ENCODE assay signal across 15 cellular contexts in the genomic region with DNA sequence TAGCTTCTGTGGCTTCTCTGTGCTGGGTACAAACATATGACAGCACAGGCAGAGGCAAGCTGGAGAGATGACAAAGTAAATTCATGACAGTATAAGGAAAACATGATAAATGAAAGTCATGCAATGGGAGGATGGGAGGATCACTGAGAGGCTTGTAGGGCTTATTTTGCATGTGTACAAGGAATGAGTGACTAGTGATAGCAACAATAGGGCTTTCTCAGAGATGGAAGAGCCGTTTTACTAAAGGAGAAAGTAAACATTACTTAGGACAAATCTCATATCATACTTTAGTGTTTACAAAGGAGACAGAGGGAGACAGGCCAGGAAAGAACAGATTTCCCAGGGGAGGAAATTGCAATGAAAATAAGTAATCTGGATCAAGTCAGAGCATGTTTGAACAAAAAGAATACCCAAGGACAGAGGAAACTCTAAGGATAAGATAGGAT.
DNase-seq lines count a peak whose midpoint lies in the region; FAIRE-seq and TF ChIP-seq lines count a peak whose summit lies in the region.
"Had no signal": no experiment of that assay in that cellular context is flagged by ENCODE, and none has a peak within 500 bp of the region (broad histone marks: within the 10 kb centered on the region; RNA-seq: fewer than 3 reads in every experiment).

No MANE protein-coding gene starts in this region.

- TF ChIP-seq CTCF in breast epithelium (IDR thresholded peaks at IDR 0.05) (no peak), MCF 10A (IDR thresholded peaks at IDR 0.05; ENCODE audit: unreplicated experiment) (no peak), choroid plexus epithelial cell (conservative IDR thresholded peaks at IDR 0.05; ENCODE audit: low read depth, low read length) (no peak), right atrium auricular region (IDR thresholded peaks at IDR 0.05) (no peak)

- CTCF ChIA-PET in MCF 10A (lab: Yijun Ruan, JAX), result no interaction called here

- no peaks in the 10 kb centered on the region for H3K36me3 Mint-ChIP-seq in MCF 10A (ENCODE audit: insufficient read depth, unreplicated experiment)
- H3K36me3 Mint-ChIP-seq: activated CD8-positive, alpha-beta memory T cell treated with anti-CD3 and anti-CD28 coated beads, Interleukin-2, amount 10 ng/mL, durations not matched to agents 7 days and 5 days; activated naive CD4-positive, alpha-beta T cell treated with anti-CD3 and anti-CD28 coated beads, Interleukin-2, amount 50 U/mL, for 24 hours had no signal

- intact Hi-C loops in breast epithelium (cut with DNase I; ENCODE audit: low total_unique reads) (loop anchor here (5.0 kb wide), 1 partner anchor 76 kb away; no protein-coding TSS in a partner anchor), MCF 10A (cut with micrococcal nuclease) (no loop called here)

- H3K4me1 Mint-ChIP-seq in MCF 10A (ENCODE audit: insufficient read depth, unreplicated experiment), result no peaks in the 10 kb centered on the region
- H3K4me1 Mint-ChIP-seq: activated CD8-positive, alpha-beta memory T cell treated with anti-CD3 and anti-CD28 coated beads, Interleukin-2, amount 10 ng/mL, durations not matched to agents 7 days and 5 days; activated naive CD4-positive, alpha-beta T cell treated with anti-CD3 and anti-CD28 coated beads, Interleukin-2, amount 50 U/mL, for 24 hours; neural crest cell had no signal

- no peak overlapping the region for H3K4me3 Mint-ChIP-seq in MCF 10A (ENCODE audit: unreplicated experiment)
- H3K4me3 Mint-ChIP-seq: activated CD8-positive, alpha-beta memory T cell treated with anti-CD3 and anti-CD28 coated beads, Interleukin-2, amount 10 ng/mL, durations not matched to agents 7 days and 5 days; activated naive CD4-positive, alpha-beta T cell treated with anti-CD3 and anti-CD28 coated beads, Interleukin-2, amount 50 U/mL, for 24 hours; neural crest cell had no signal

- H3K36me3 ChIP-seq in breast epithelium (no peaks in the 10 kb centered on the region), right atrium auricular region (no peaks in the 10 kb centered on the region)
- H3K36me3 ChIP-seq: tibial nerve had no signal

- no peak for TF ChIP-seq POLR2A in breast epithelium (IDR thresholded peaks at IDR 0.05)

- peaks cover 0 to 7% of the 10 kb centered on the region in 2 donors for H3K9me3 ChIP-seq in breast epithelium
- H3K9me3 ChIP-seq in right atrium auricular region, result peaks cover 0 to 8% of the 10 kb centered on the region in 2 donors

- POLR2A ChIA-PET in MCF 10A (lab: Yijun Ruan, JAX), result interaction anchor here (1.4 kb wide), 1 partner anchor 9 kb away, joined by 4 read pairs; no protein-coding TSS in a partner anchor

- no peaks in the 10 kb centered on the region for H3K4me1 ChIP-seq in breast epithelium
- peaks cover 0 to 10% of the 10 kb centered on the region in 2 donors for H3K4me1 ChIP-seq in right atrium auricular region

- H3K27me3 ChIP-seq in breast epithelium, result no peaks in the 10 kb centered on the region
- H3K27me3 ChIP-seq in right atrium auricular region, result no peaks in the 10 kb centered on the region
- H3K27me3 ChIP-seq: tibial nerve had no signal

- FAIRE-seq in HTR-8/SVneo (lab: Jason Lieb, UNC), result no peak

- H3K9me3 Mint-ChIP-seq in MCF 10A (ENCODE audit: unreplicated experiment), result no peaks in the 10 kb centered on the region

- H3K27me3 Mint-ChIP-seq in MCF 10A (ENCODE audit: insufficient read depth, unreplicated experiment), result no peaks in the 10 kb centered on the region
- H3K27me3 Mint-ChIP-seq: activated CD8-positive, alpha-beta memory T cell treated with anti-CD3 and anti-CD28 coated beads, Interleukin-2, amount 10 ng/mL, durations not matched to agents 7 days and 5 days; activated naive CD4-positive, alpha-beta T cell treated with anti-CD3 and anti-CD28 coated beads, Interleukin-2, amount 50 U/mL, for 24 hours had no signal

- peak overlapping the region; percentile 31 to 74 for H3K27ac ChIP-seq in breast epithelium
- H3K27ac ChIP-seq in right atrium auricular region, result peak overlapping the region; percentile 15 to 52
- H3K27ac ChIP-seq in caudate nucleus (ENCODE audit: low read depth, low read length), result no peak overlapping the region

- no peak for DNase-seq in breast epithelium (ENCODE audit: low spot score in 2 of 2)
- no peak for DNase-seq in MCF 10A (ENCODE audit: unreplicated experiment)
- DNase-seq in choroid plexus epithelial cell (ENCODE audit: low read depth), result peak; percentile 48
- DNase-seq in right atrium auricular region (ENCODE audit: low spot score), result no peak
- no peak for DNase-seq in HTR-8/SVneo (ENCODE audit: insufficient read length, low spot score)
- no peak for DNase-seq in caudate nucleus (lab: John Stamatoyannopoulos, UW)
- no peak for DNase-seq in NCI-H510A treated with DMSO at 0.1 percent for 48 hours (lab: John Stamatoyannopoulos, UW)
- DNase-seq in NCI-H69 (lab: John Stamatoyannopoulos, UW), result no peak
- DNase-seq: ACHN; activated CD8-positive, alpha-beta memory T cell treated with anti-CD3 and anti-CD28 coated beads, Interleukin-2, amount 10 ng/mL, durations not matched to agents 7 days and 5 days; DMS 273 treated with DMSO at 0.1 percent for 48 hours; NCI-H1930 had no signal

- H3K4me3 ChIP-seq in breast epithelium, result no peak overlapping the region
- H3K4me3 ChIP-seq in choroid plexus epithelial cell (ENCODE audit: low read depth, low read length), result no peak overlapping the region
- H3K4me3 ChIP-seq in right atrium auricular region, result no peak overlapping the region
- H3K4me3 ChIP-seq: tibial nerve had no signal

- no peak overlapping the region for H3K27ac Mint-ChIP-seq in MCF 10A (ENCODE audit: low read depth, unreplicated experiment)
- H3K27ac Mint-ChIP-seq: activated CD8-positive, alpha-beta memory T cell treated with anti-CD3 and anti-CD28 coated beads, Interleukin-2, amount 10 ng/mL, durations not matched to agents 7 days and 5 days; activated naive CD4-positive, alpha-beta T cell treated with anti-CD3 and anti-CD28 coated beads, Interleukin-2, amount 50 U/mL, for 24 hours had no signal

- BruUV-seq in MCF 10A (replicated peaks; lab: Mats Ljungman, UMichigan), result no TSS peak
